8 cellular contexts compared by ENCODE assay signal in genomic region chr13:52171686-52172085, GRCh38. TPM values are rescaled to one million over a fixed set of nuclear protein-coding genes. Genes with fewer than 3 reads are reported as not detected.
A peak's percentile ranks its signal among the peaks of the same experiment; 100 is the strongest.
DNase-seq lines count a peak whose midpoint lies in the region; ATAC-seq, FAIRE-seq and TF ChIP-seq lines count a peak whose summit lies in the region.
"Not testable (repeated sequence)": the region's sequence is repeated elsewhere in the genome, so short reads cannot be mapped to it uniquely, and the experiment has no call there.

No MANE protein-coding gene starts in this region.

- 97% methylated on average over 1 of the region's 1 CpG for WGBS in hepatocyte (ENCODE audit: low lambda C conversion rate, missing lambda C conversion rate)

- POLR2A ChIA-PET in naive thymus-derived CD4-positive, alpha-beta T cell (lab: Charles Lee): interaction anchor here (1.2 kb wide), 1 partner anchor 12 kb away, joined by 6 read pairs; the partner anchor contains the start of gene NEK3

- not testable (repeated sequence) for H3K36me3 ChIP-seq in hepatocyte (replicated peaks; ENCODE audit: insufficient read depth, low read depth)
- peaks cover 9 to 20% (median 9%) of the 10 kb centered on the region in 3 experiments for H3K36me3 ChIP-seq in naive thymus-derived CD4-positive, alpha-beta T cell (ENCODE audit: control insufficient read depth in 2 of 3, insufficient read depth in 3 of 3, low read length in 3 of 3)

- TF ChIP-seq CTCF in Calu3 (IDR thresholded peaks at IDR 0.05; ENCODE audit: unreplicated experiment); hepatocyte (IDR thresholded peaks at IDR 0.05; ENCODE audit: poor library complexity): not testable (repeated sequence)

- peak; percentile 25 for FAIRE-seq in TTC549 (lab: Jason Lieb, UNC)
- FAIRE-seq in colon (lab: Jason Lieb, UNC): peak; percentile 72

- H3K27me3 ChIP-seq in hepatocyte; naive thymus-derived CD4-positive, alpha-beta T cell (ENCODE audit: control insufficient read depth in 2 of 2, insufficient read depth in 2 of 2, low read length in 2 of 2): not testable (repeated sequence)

- H3K4me3 Mint-ChIP-seq in Calu3 (ENCODE audit: low read depth, unreplicated experiment); activated T-cell treated with anti-CD3 and anti-CD28 coated beads, Interleukin-2, amount 50 U/mL, for 72 hours; naive thymus-derived CD4-positive, alpha-beta T cell: not testable (repeated sequence)

- H3K9me3 ChIP-seq in hepatocyte (ENCODE audit: low read depth); naive thymus-derived CD4-positive, alpha-beta T cell (ENCODE audit: control insufficient read depth in 2 of 3, low read length in 3 of 3): not testable (repeated sequence)

- not testable (repeated sequence) for H3K4me3 ChIP-seq in hepatocyte; naive thymus-derived CD4-positive, alpha-beta T cell (ENCODE audit: low read length)

- intact Hi-C loops in Calu3 (cut with micrococcal nuclease; ENCODE audit: unreplicated experiment); naive thymus-derived CD4-positive, alpha-beta T cell (cut with micrococcal nuclease): not testable (repeated sequence)

- H3K36me3 Mint-ChIP-seq in Calu3 (ENCODE audit: insufficient read depth, unreplicated experiment); activated T-cell treated with anti-CD3 and anti-CD28 coated beads, Interleukin-2, amount 50 U/mL, for 72 hours (ENCODE audit: insufficient read depth in 2 of 2): not testable (repeated sequence)
- H3K36me3 Mint-ChIP-seq in naive thymus-derived CD4-positive, alpha-beta T cell: peaks cover 0 to 27% (median 6%) of the 10 kb centered on the region in 5 donors

- not testable (repeated sequence) for ATAC-seq in activated T-cell treated with anti-CD3 and anti-CD28 coated beads, Interleukin-2, amount 50 U/mL, for 72 hours (replicated peaks in 1 of 2); naive thymus-derived CD4-positive, alpha-beta T cell

- not testable (repeated sequence) for H3K9me2 ChIP-seq in hepatocyte (replicated peaks; ENCODE audit: insufficient read depth)

- not testable (repeated sequence) for H3K4me1 Mint-ChIP-seq in Calu3 (ENCODE audit: low read depth, unreplicated experiment); activated T-cell treated with anti-CD3 and anti-CD28 coated beads, Interleukin-2, amount 50 U/mL, for 72 hours (ENCODE audit: low read depth)
- H3K4me1 Mint-ChIP-seq in naive thymus-derived CD4-positive, alpha-beta T cell: peaks cover 0 to 12% (median 5%) of the 10 kb centered on the region in 7 donors

- not testable (repeated sequence) for H3K79me2 ChIP-seq in hepatocyte

- CTCF ChIA-PET in Calu3 (lab: Charles Lee): not testable (repeated sequence)
- CTCF ChIA-PET in naive thymus-derived CD4-positive, alpha-beta T cell (lab: Charles Lee): interaction anchor here (0.6 kb wide), 2 partner anchors 72 to 737 kb away, joined by 3 read pairs; no protein-coding TSS in a partner anchor

- not testable (repeated sequence) for H3K4me2 ChIP-seq in hepatocyte

- H4K20me1 ChIP-seq in hepatocyte (ENCODE audit: insufficient read depth, poor library complexity, severe bottlenecking): not testable (repeated sequence)

- H3K4me1 ChIP-seq in hepatocyte (ENCODE audit: insufficient read depth); naive thymus-derived CD4-positive, alpha-beta T cell (ENCODE audit: control insufficient read depth in 2 of 2, insufficient read depth in 2 of 2, low read length in 2 of 2): not testable (repeated sequence)

- BruUV-seq in Calu3 (replicated peaks; lab: Mats Ljungman, UMichigan): not testable (repeated sequence)

- not testable (repeated sequence) for H2AFZ ChIP-seq in hepatocyte

- not testable (repeated sequence) for DNase-seq in Calu3; activated T-cell treated with anti-CD3 and anti-CD28 coated beads, Interleukin-2, amount 50 U/mL, for 72 hours; hepatocyte (ENCODE audit: low spot score); naive thymus-derived CD4-positive, alpha-beta T cell

- peak overlapping the region; percentile 27 for H3K27ac Mint-ChIP-seq in Calu3 (ENCODE audit: unreplicated experiment)
- H3K27ac Mint-ChIP-seq in activated T-cell treated with anti-CD3 and anti-CD28 coated beads, Interleukin-2, amount 50 U/mL, for 72 hours: peak overlapping the region; percentile 74
- peak overlapping the region in 5 of 9 donors; percentile 10 to 63 (median 28) for H3K27ac Mint-ChIP-seq in naive thymus-derived CD4-positive, alpha-beta T cell

- peak overlapping the region; percentile 91 for H3K27ac ChIP-seq in angular gyrus (ENCODE audit: low read depth, low read length)
- peak overlapping the region; percentile 49 for H3K27ac ChIP-seq in hepatocyte
- H3K27ac ChIP-seq in naive thymus-derived CD4-positive, alpha-beta T cell (ENCODE audit: low read depth, low read length): not testable (repeated sequence)
- peak overlapping the region; percentile 92 for H3K27ac ChIP-seq in temporal lobe (ENCODE audit: low read depth, low read length)

- not testable (repeated sequence) for H3K9me3 Mint-ChIP-seq in Calu3 (ENCODE audit: low read depth, unreplicated experiment); activated T-cell treated with anti-CD3 and anti-CD28 coated beads, Interleukin-2, amount 50 U/mL, for 72 hours; naive thymus-derived CD4-positive, alpha-beta T cell

- H3K27me3 Mint-ChIP-seq in Calu3 (ENCODE audit: unreplicated experiment); activated T-cell treated with anti-CD3 and anti-CD28 coated beads, Interleukin-2, amount 50 U/mL, for 72 hours (ENCODE audit: low read depth); naive thymus-derived CD4-positive, alpha-beta T cell: not testable (repeated sequence)

RNA-seq across cellular contexts. Expression of gene NEK3, which starts 12.3 kb away (rescaled TPM):
- total RNA-seq in Calu3 (2022): 2.7 and 5.1 TPM in 2 replicates
- 10 to 100 TPM; 14.4 to 14.9 TPM for total RNA-seq in activated T-cell treated with anti-CD3 and anti-CD28 coated beads, Interleukin-2, amount 50 U/mL, for 72 hours
- total RNA-seq in hepatocyte: 11.0 and 11.2 TPM in 2 replicates
- 11.0 and 15.3 TPM in 2 replicates for polyA plus RNA-seq in hepatocyte
- total RNA-seq in naive thymus-derived CD4-positive, alpha-beta T cell: 1 to 10 TPM; 4.4 to 7.8 (median 4.5) TPM
- 10 to 100 TPM in 1 of 2 donors, 1 to 10 TPM in 1; 5.0 to 17.5 TPM for polyA plus RNA-seq in naive thymus-derived CD4-positive, alpha-beta T cell
- 9.8 TPM for total RNA-seq in temporal lobe

RNA-seq across cellular contexts. Expression of gene NEK5, which starts 42.8 kb away (rescaled TPM):
- total RNA-seq in Calu3 (2022) (0.38 and 0.54 TPM in 2 replicates), hepatocyte (1.1 and 1.3 TPM in 2 replicates), temporal lobe (0.74 TPM)
- under 1 TPM; 0.12 to 0.16 TPM for total RNA-seq in activated T-cell treated with anti-CD3 and anti-CD28 coated beads, Interleukin-2, amount 50 U/mL, for 72 hours
- 1.2 and 1.3 TPM in 2 replicates for polyA plus RNA-seq in hepatocyte
- total RNA-seq in naive thymus-derived CD4-positive, alpha-beta T cell: not detected
- polyA plus RNA-seq in naive thymus-derived CD4-positive, alpha-beta T cell: under 1 TPM in 1 of 2 donors, not detected in 1; 0.14 TPM
